In genomic region chr9:15332939-15333338, GRCh38 we compare ENCODE assay signal across 17 cellular contexts.
"Had no signal": no experiment of that assay in that cellular context is flagged by ENCODE, and none has a peak within 500 bp of the region (broad histone marks: within the 10 kb centered on the region; RNA-seq: fewer than 3 reads in every experiment).

No MANE protein-coding gene starts in this region.

- DNase-seq: activated CD4-positive, alpha-beta T cell treated with anti-CD3 and anti-CD28 coated beads, Interleukin-2, amount 10 ng/mL, durations not matched to agents 24 days and 14 days; activated CD8-positive, alpha-beta T cell treated with anti-CD3 and anti-CD28 coated beads, Interleukin-2, amount 10 ng/mL, durations not matched to agents 7 days and 5 days; activated naive CD4-positive, alpha-beta T cell treated with Interleukin-2 at 50 U/mL for 16 hours; activated naive CD8-positive, alpha-beta T cell treated with anti-CD3 and anti-CD28 coated beads, Interleukin-2, amount 50 U/mL, for 24 hours; activated T-cell treated with anti-CD3 and anti-CD28 coated beads, Interleukin-2, amount 50 U/mL, for 24 hours; anterior cingulate cortex; brain microvascular endothelial cell; heart right ventricle; left cardiac atrium; mammary epithelial cell; naive thymus-derived CD8-positive, alpha-beta T cell; ovary; stimulated activated CD4-positive, alpha-beta T cell treated with anti-CD3 and anti-CD28 coated beads, Interleukin-4, amount 100 ng/mL, for 4 hours; stimulated activated naive B cell treated with anti-CD40 and anti-IgM and Interleukin-4, amounts not matched to agents 10 μg/mL and 1 μg/mL and 100 μg/mL, for 72 hours; T1000 had no signal

- ATAC-seq: activated CD8-positive, alpha-beta T cell treated with anti-CD3 and anti-CD28 coated beads, Interleukin-2, amount 10 ng/mL, durations not matched to agents 7 days and 5 days; activated naive CD8-positive, alpha-beta T cell treated with anti-CD3 and anti-CD28 coated beads, Interleukin-2, amount 50 U/mL, for 24 hours; heart right ventricle; left cardiac atrium; naive thymus-derived CD8-positive, alpha-beta T cell; sciatic nerve; stimulated activated naive B cell treated with anti-CD40 and anti-IgM and Interleukin-4, amounts not matched to agents 10 μg/mL and 1 μg/mL and 100 μg/mL, for 72 hours had no signal

- H3K4me3 ChIP-seq: coronary artery, heart right ventricle, ovary had no signal

- H3K27me3 ChIP-seq: brain microvascular endothelial cell, ovary had no signal

- H3K9me3 ChIP-seq: heart right ventricle, ovary had no signal

- H3K36me3 ChIP-seq: brain microvascular endothelial cell, heart right ventricle, ovary had no signal

- H3K27ac ChIP-seq: brain microvascular endothelial cell, coronary artery, heart right ventricle, ovary had no signal

- H3K4me1 ChIP-seq: heart right ventricle had no signal
